In the genomic region with DNA sequence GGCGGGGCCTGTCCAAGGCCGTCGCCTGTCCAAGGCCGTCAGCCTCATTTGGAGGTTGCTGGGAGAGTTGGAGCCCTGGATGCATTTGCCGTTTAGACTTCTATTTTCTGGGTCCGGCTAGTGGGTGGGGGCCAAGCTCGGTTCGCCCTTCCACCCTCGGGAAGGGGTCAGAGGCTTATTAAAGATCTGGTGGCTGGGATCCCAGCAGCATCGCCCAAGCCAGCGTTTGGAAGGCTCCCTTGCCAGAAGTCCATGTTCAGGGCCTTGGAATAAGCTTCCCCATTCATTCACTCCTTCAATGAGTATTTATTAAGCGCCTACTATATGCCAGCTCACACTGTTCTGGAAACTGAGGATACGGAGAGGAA, we compare ENCODE assay signal across 9 cellular contexts. TPM values are rescaled to one million over a fixed set of nuclear protein-coding genes. Genes with fewer than 3 reads are reported as not detected.
A peak's percentile ranks its signal among the peaks of the same experiment; 100 is the strongest.
DNase-seq lines count a peak whose midpoint lies in the region; TF ChIP-seq lines count a peak whose summit lies in the region.
"Had no signal": no experiment of that assay in that cellular context is flagged by ENCODE, and none has a peak within 500 bp of the region (broad histone marks: within the 10 kb centered on the region; RNA-seq: fewer than 3 reads in every experiment).

No MANE protein-coding gene starts in this region.

- H3K27me3 ChIP-seq in ascending aorta = no peaks in the 10 kb centered on the region

- CTCF ChIA-PET in activated naive CD4-positive, alpha-beta T cell treated with anti-CD3 and anti-CD28 coated beads, Interleukin-2, amount 10 ng/mL, durations not matched to agents 7 days and 5 days (lab: Charles Lee) = interaction anchor here (0.8 to 2.4 kb wide), 5 partner anchors 13 to 79 kb away, joined by 3 to 10 read pairs (median 7); no protein-coding TSS in a partner anchor

- H3K4me1 ChIP-seq in ascending aorta = peaks cover 0 to 3% of the 10 kb centered on the region in 2 donors

- H3K4me3 ChIP-seq in ascending aorta = peak overlapping the region; percentile 76 to 96

- H3K36me3 Mint-ChIP-seq in activated naive CD4-positive, alpha-beta T cell treated with anti-CD3 and anti-CD28 coated beads, Interleukin-2, amount 10 ng/mL, durations not matched to agents 7 days and 5 days = peaks cover 37% of the 10 kb centered on the region
- H3K36me3 Mint-ChIP-seq in type B pancreatic cell = no peaks in the 10 kb centered on the region

- peaks cover 26% of the 10 kb centered on the region for H3K27me3 Mint-ChIP-seq in activated naive CD4-positive, alpha-beta T cell treated with anti-CD3 and anti-CD28 coated beads, Interleukin-2, amount 10 ng/mL, durations not matched to agents 7 days and 5 days
- peaks cover 91% of the 10 kb centered on the region for H3K27me3 Mint-ChIP-seq in type B pancreatic cell

- intact Hi-C loops in ascending aorta (cut with DNase I) = no loop called here

- TF ChIP-seq CTCF in ascending aorta (IDR thresholded peaks at IDR 0.05) = no peak
- no peak for TF ChIP-seq CTCF in type B pancreatic cell (conservative IDR thresholded peaks at IDR 0.05)

- H3K27ac ChIP-seq in ascending aorta = peak overlapping the region in 1 of 2 donors; percentile 43

- peak overlapping the region; percentile 87 for H3K27ac Mint-ChIP-seq in activated naive CD4-positive, alpha-beta T cell treated with anti-CD3 and anti-CD28 coated beads, Interleukin-2, amount 10 ng/mL, durations not matched to agents 7 days and 5 days
- H3K27ac Mint-ChIP-seq in type B pancreatic cell = peak overlapping the region; percentile 26

- H3K4me3 Mint-ChIP-seq in activated naive CD4-positive, alpha-beta T cell treated with anti-CD3 and anti-CD28 coated beads, Interleukin-2, amount 10 ng/mL, durations not matched to agents 7 days and 5 days = peak overlapping the region; percentile 83
- peak overlapping the region; percentile 84 for H3K4me3 Mint-ChIP-seq in type B pancreatic cell

- DNase-seq in activated naive CD4-positive, alpha-beta T cell treated with anti-CD3 and anti-CD28 coated beads, Interleukin-2, amount 10 ng/mL, durations not matched to agents 7 days and 5 days = no peak
- no peak for DNase-seq in activated naive CD4-positive, alpha-beta T cell treated with Interleukin-2 at 50 U/mL for 16 hours
- no peak for DNase-seq in ascending aorta (ENCODE audit: low spot score in 2 of 2)
- DNase-seq in medulla oblongata (ENCODE audit: extremely low spot score) = peak; percentile 32
- DNase-seq in type B pancreatic cell (ENCODE audit: extremely low spot score, unreplicated experiment) = no peak
- DNase-seq in NAMALWA (ENCODE audit: low spot score) = no peak
- no peak for DNase-seq in SKM-1 (lab: John Stamatoyannopoulos, UW; ENCODE audit: unreplicated experiment)
- no peak for DNase-seq in midbrain (lab: John Stamatoyannopoulos, UW)
- DNase-seq: OCI-M1 had no signal

- H3K9me3 ChIP-seq in ascending aorta = no peaks in the 10 kb centered on the region

- H3K36me3 ChIP-seq in ascending aorta = no peaks in the 10 kb centered on the region

- no peaks in the 10 kb centered on the region for H3K9me3 Mint-ChIP-seq in activated naive CD4-positive, alpha-beta T cell treated with anti-CD3 and anti-CD28 coated beads, Interleukin-2, amount 10 ng/mL, durations not matched to agents 7 days and 5 days
- H3K9me3 Mint-ChIP-seq in type B pancreatic cell = no peaks in the 10 kb centered on the region

- H3K4me1 Mint-ChIP-seq in activated naive CD4-positive, alpha-beta T cell treated with anti-CD3 and anti-CD28 coated beads, Interleukin-2, amount 10 ng/mL, durations not matched to agents 7 days and 5 days = peaks cover 46% of the 10 kb centered on the region
- peaks cover 7% of the 10 kb centered on the region for H3K4me1 Mint-ChIP-seq in type B pancreatic cell (ENCODE audit: unreplicated experiment)

RNA-seq across cellular contexts. Expression of gene DOCK10, which starts 0.5 kb away (rescaled TPM):
- total RNA-seq in ascending aorta (30.9 TPM), type B pancreatic cell (ENCODE audit: low replicate concordance) (1.7 and 3.5 TPM in 2 replicates)
